11 cellular contexts compared by ENCODE assay signal in the genomic region with DNA sequence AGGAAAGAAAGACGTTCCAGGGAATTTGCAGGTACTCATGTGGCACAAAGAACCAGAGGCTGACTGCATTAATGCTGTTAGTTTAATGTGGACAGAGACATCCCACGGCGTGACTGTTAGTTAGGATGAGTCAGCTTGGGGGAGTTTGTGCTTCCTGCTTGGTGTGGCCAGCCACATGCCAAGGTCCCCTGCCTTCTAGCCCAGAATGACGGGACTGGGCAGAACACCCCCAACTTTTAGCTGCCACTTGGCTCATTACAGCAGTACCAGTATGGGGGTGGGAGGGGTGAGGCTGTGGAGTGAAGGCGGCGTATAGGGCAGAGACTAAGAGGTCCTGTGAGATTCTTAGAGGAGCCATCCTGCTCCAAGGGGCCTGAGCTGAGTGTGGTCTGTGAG. TPM values are rescaled to one million over a fixed set of nuclear protein-coding genes. Genes with fewer than 3 reads are reported as not detected.
DNase-seq lines count a peak whose midpoint lies in the region; ATAC-seq lines count a peak whose summit lies in the region.
"Had no signal": no experiment of that assay in that cellular context is flagged by ENCODE, and none has a peak within 500 bp of the region (broad histone marks: within the 10 kb centered on the region; RNA-seq: fewer than 3 reads in every experiment).

No MANE protein-coding gene starts in this region.

- H3K9me3 Mint-ChIP-seq in dendritic cell treated with granulocyte-macrophage colony-stimulating factor and Interleukin-4, amounts not matched to agents 40 ng/mL and 50 ng/mL, for 4 days, result no peaks in the 10 kb centered on the region

- ATAC-seq in GM21737 (IDR thresholded peaks at IDR 0.05; ENCODE audit: unreplicated experiment), result no peak
- no peak for ATAC-seq in HG02623 (IDR thresholded peaks at IDR 0.05; ENCODE audit: unreplicated experiment)

- DNase-seq in SIG-M5 treated with dmso at 0.1 percent for 504 hours (lab: John Stamatoyannopoulos, UW; ENCODE audit: unreplicated experiment), result peak; percentile 5
- no peak for DNase-seq in SIG-M5 (lab: John Stamatoyannopoulos, UW)
- DNase-seq in OCI-M1 (lab: John Stamatoyannopoulos, UW), result peak; percentile 9
- DNase-seq in stimulated activated CD4-positive, alpha-beta T cell treated with anti-CD3 and anti-CD28 coated beads, Interleukin-1b, Interleukin-23, amount 100 ng/mL, for 48 hours, result no peak
- DNase-seq: activated gamma-delta T cell had no signal

- peak overlapping the region; percentile 32 for H3K4me3 Mint-ChIP-seq in dendritic cell treated with granulocyte-macrophage colony-stimulating factor and Interleukin-4, amounts not matched to agents 40 ng/mL and 50 ng/mL, for 4 days

- no peak overlapping the region for H3K4me3 ChIP-seq in skeletal muscle satellite cell (ENCODE audit: low read length)
- H3K4me3 ChIP-seq: A549 had no signal

- intact Hi-C loops in dendritic cell treated with granulocyte-macrophage colony-stimulating factor and Interleukin-4, amounts not matched to agents 40 ng/mL and 50 ng/mL, for 4 days (cut with micrococcal nuclease), result loop anchor here (5.0 kb wide), 1 partner anchor 64 kb away; no protein-coding TSS in a partner anchor

- H3K9ac ChIP-seq in skeletal muscle satellite cell (ENCODE audit: low read depth, low read length), result peak overlapping the region; percentile 53

- H3K36me3 ChIP-seq in skeletal muscle satellite cell (ENCODE audit: insufficient read depth, low read length), result peaks cover 82% of the 10 kb centered on the region

- peaks cover 91% of the 10 kb centered on the region for H3K4me1 Mint-ChIP-seq in dendritic cell treated with granulocyte-macrophage colony-stimulating factor and Interleukin-4, amounts not matched to agents 40 ng/mL and 50 ng/mL, for 4 days (ENCODE audit: low read depth)

- peak overlapping the region; percentile 98 for H3K27ac Mint-ChIP-seq in dendritic cell treated with granulocyte-macrophage colony-stimulating factor and Interleukin-4, amounts not matched to agents 40 ng/mL and 50 ng/mL, for 4 days

- H3K4me1 ChIP-seq in skeletal muscle satellite cell (ENCODE audit: control insufficient read depth, insufficient read depth, low read length), result peaks cover 39% of the 10 kb centered on the region

- peaks cover 100% of the 10 kb centered on the region for H3K36me3 Mint-ChIP-seq in dendritic cell treated with granulocyte-macrophage colony-stimulating factor and Interleukin-4, amounts not matched to agents 40 ng/mL and 50 ng/mL, for 4 days (ENCODE audit: low read depth)

- no peaks in the 10 kb centered on the region for H3K27me3 Mint-ChIP-seq in dendritic cell treated with granulocyte-macrophage colony-stimulating factor and Interleukin-4, amounts not matched to agents 40 ng/mL and 50 ng/mL, for 4 days

- no peaks in the 10 kb centered on the region for H3K27me3 ChIP-seq in skeletal muscle satellite cell (ENCODE audit: control insufficient read depth, insufficient read depth, low read length)

- no peaks in the 10 kb centered on the region for H3K9me3 ChIP-seq in skeletal muscle satellite cell (replicated peaks; ENCODE audit: low read length)
- H3K9me3 ChIP-seq: A549 had no signal

- peak overlapping the region; percentile 50 for H3K4me2 ChIP-seq in skeletal muscle satellite cell (ENCODE audit: low read length)
- H3K4me2 ChIP-seq: A549 had no signal

RNA-seq across cellular contexts. Expression of a gene that starts 33.1 kb away (rescaled TPM):
- total RNA-seq in skeletal muscle satellite cell (2012; rRNA removed), result 0.22 TPM in 1 of 2 replicates, not detected in the other
- total RNA-seq: SK-MEL-5 had no signal

RNA-seq across cellular contexts. Expression of a gene that starts 52.7 kb away (rescaled TPM):
- total RNA-seq in skeletal muscle satellite cell (2012; rRNA removed), result 36.3 and 38.0 TPM in 2 replicates

RNA-seq across cellular contexts. Expression of a gene that starts 52.8 kb away (rescaled TPM):
- 4.6 and 5.5 TPM in 2 replicates for total RNA-seq in skeletal muscle satellite cell (2012; rRNA removed)

Comparison
In these comparisons a context has a peak if more than half of its experiments do, and no peak if none do; other contexts are left out.
1. DNase-seq: peak in SIG-M5 treated with dmso at 0.1 percent for 504 hours (single experiment) and OCI-M1 (single experiment); none in SIG-M5 (single experiment) and stimulated activated CD4-positive, alpha-beta T cell treated with anti-CD3 and anti-CD28 coated beads, Interleukin-1b, Interleukin-23, amount 100 ng/mL, for 48 hours (single experiment).